ENCODE assay signal across 9 cellular contexts in the genomic region with DNA sequence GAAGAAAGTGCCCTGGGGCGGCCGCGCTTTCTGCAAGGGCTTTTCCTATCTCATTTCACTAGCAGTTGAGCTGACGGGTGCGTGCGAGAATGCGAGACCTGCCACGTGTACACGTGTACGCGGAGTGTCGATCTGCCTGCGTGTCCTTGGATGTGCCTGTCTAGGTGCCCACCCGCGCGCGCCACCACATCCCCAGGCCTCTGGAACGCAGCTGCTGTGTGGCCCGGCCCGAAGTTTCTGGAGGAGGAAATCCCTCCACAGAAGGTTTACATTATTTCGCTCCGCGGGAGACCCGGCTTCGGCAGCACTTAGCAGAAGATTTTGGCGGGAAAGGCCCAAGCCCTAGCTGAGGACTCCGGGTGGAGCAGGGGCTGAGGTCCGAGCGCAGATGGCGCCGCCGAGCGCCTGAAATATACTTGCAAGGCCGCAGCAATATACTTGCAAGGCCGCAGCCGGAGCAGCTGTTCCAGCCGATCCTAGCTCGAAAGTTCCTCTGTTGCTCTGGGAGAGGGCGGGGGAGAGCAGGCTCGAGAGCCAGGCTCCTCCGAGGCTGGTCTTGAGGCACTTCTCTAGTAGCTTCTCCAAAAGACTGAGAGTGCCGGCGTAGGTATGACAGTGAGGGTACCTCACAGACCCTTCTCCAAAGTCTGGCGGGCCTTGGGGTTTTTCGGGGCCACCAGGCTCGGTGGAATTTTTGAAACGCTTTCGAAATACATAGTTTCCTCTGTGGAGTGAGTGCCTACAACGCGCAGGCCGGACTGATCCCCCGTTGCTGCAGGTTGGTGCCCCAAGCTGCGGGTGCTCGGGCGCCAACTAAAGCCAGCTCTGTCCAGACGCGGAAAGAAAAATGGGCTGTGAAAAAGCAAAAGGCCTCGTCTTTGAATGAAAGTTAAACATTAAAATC. TPM values are rescaled to one million over a fixed set of nuclear protein-coding genes. Genes with fewer than 3 reads are reported as not detected.
DNase-seq lines count a peak whose midpoint lies in the region; ATAC-seq and TF ChIP-seq lines count a peak whose summit lies in the region.
"Had no signal": no experiment of that assay in that cellular context is flagged by ENCODE, and none has a peak within 500 bp of the region (broad histone marks: within the 10 kb centered on the region; RNA-seq: fewer than 3 reads in every experiment).

No MANE protein-coding gene starts in this region.

- no peak overlapping the region for H3K9ac ChIP-seq in colonic mucosa (ENCODE audit: low read depth in 2 of 2, low read length in 2 of 2)

- intact Hi-C loops in left cardiac atrium (cut with DNase I): no loop called here
- intact Hi-C loops in colonic mucosa (cut with DNase I): no loop called here
- intact Hi-C loops in mucosa of descending colon (cut with DNase I, micrococcal nuclease): no loop called here

- H3K4me1 ChIP-seq in cardiac muscle cell (ENCODE audit: low read depth): peaks cover 16% of the 10 kb centered on the region
- H3K4me1 ChIP-seq in colonic mucosa: peaks cover 9% of the 10 kb centered on the region
- H3K4me1 ChIP-seq in mucosa of descending colon (ENCODE audit: low read depth): peaks cover 18% of the 10 kb centered on the region
- no peaks in the 10 kb centered on the region for H3K4me1 ChIP-seq in effector memory CD4-positive, alpha-beta T cell (ENCODE audit: control insufficient read depth, insufficient read depth, low read length, poor library complexity, severe bottlenecking)

- peaks cover 100% of the 10 kb centered on the region for H3K27me3 ChIP-seq in cardiac muscle cell
- H3K27me3 ChIP-seq in colonic mucosa: peaks cover 79% of the 10 kb centered on the region
- H3K27me3 ChIP-seq in effector memory CD4-positive, alpha-beta T cell (replicated peaks; ENCODE audit: control insufficient read depth, insufficient read depth, low read length, poor library complexity, severe bottlenecking): peaks cover 41% of the 10 kb centered on the region

- H3K36me3 ChIP-seq in cardiac muscle cell (no peaks in the 10 kb centered on the region), colonic mucosa (no peaks in the 10 kb centered on the region), mucosa of descending colon (ENCODE audit: low read depth) (no peaks in the 10 kb centered on the region)
- H3K36me3 ChIP-seq in effector memory CD4-positive, alpha-beta T cell (ENCODE audit: control insufficient read depth, insufficient read depth, low read length): no peaks in the 10 kb centered on the region

- H3K27ac ChIP-seq in cardiac muscle cell: no peak overlapping the region
- H3K27ac ChIP-seq in colonic mucosa: no peak overlapping the region
- H3K27ac ChIP-seq in effector memory CD4-positive, alpha-beta T cell (ENCODE audit: insufficient read depth, low read length, poor library complexity, severe bottlenecking): no peak overlapping the region

- H3K4me3 ChIP-seq in cardiac muscle cell (no peak overlapping the region), colonic mucosa (peak overlapping the region; percentile 19), mucosa of descending colon (no peak overlapping the region)
- H3K4me3 ChIP-seq in effector memory CD4-positive, alpha-beta T cell (ENCODE audit: insufficient read depth, low read depth, low read length, poor library complexity, severe bottlenecking): no peak overlapping the region

- DNase-seq in cardiac muscle cell (ENCODE audit: low read depth in 1 of 2, low spot score in 1 of 2) (peak; percentile 34 to 66), left cardiac atrium (no peak), colonic mucosa (no peak), mucosa of descending colon (peak in 2 of 3 donors; percentile 31 to 37), ureter (ENCODE audit: low spot score) (peak; percentile 45)
- DNase-seq in effector memory CD4-positive, alpha-beta T cell: no peak
- DNase-seq: activated gamma-delta T cell had no signal

- no peak for TF ChIP-seq CTCF in cardiac muscle cell (IDR thresholded peaks at IDR 0.05; ENCODE audit: low read depth, low read length)
- no peak for TF ChIP-seq CTCF in colonic mucosa (IDR thresholded peaks at IDR 0.05)
- no peak for TF ChIP-seq CTCF in mucosa of descending colon (IDR thresholded peaks at IDR 0.05)

- ATAC-seq in left cardiac atrium (no peak), mucosa of descending colon (peak; percentile 51), HG02678 (IDR thresholded peaks at IDR 0.05; ENCODE audit: unreplicated experiment) (no peak), GM18861 (IDR thresholded peaks at IDR 0.05; ENCODE audit: unreplicated experiment) (no peak)

- H3K9me3 ChIP-seq in cardiac muscle cell (ENCODE audit: low read depth): no peaks in the 10 kb centered on the region
- no peaks in the 10 kb centered on the region for H3K9me3 ChIP-seq in colonic mucosa
- H3K9me3 ChIP-seq in mucosa of descending colon: no peaks in the 10 kb centered on the region
- no peaks in the 10 kb centered on the region for H3K9me3 ChIP-seq in effector memory CD4-positive, alpha-beta T cell (ENCODE audit: control insufficient read depth, low read length)

RNA-seq across cellular contexts. Expression of a gene that starts 3.8 kb away (rescaled TPM):
- total RNA-seq in cardiac muscle cell: not detected in 2 replicates
- polyA plus RNA-seq in cardiac muscle cell: not detected in 2 replicates
- total RNA-seq in left cardiac atrium: 1 to 10 TPM; 2.2 to 4.5 TPM
- total RNA-seq in colonic mucosa: under 1 TPM in 1 of 2 donors, not detected in 1; 0.11 TPM
- not detected for total RNA-seq in mucosa of descending colon
- total RNA-seq in ureter: not detected

Comparison
In these comparisons a context has a peak if more than half of its experiments do, and no peak if none do; other contexts are left out.
1. DNase-seq: peak in cardiac muscle cell (2 of 2), mucosa of descending colon (2 of 3) and ureter (single experiment); none in left cardiac atrium (single experiment), colonic mucosa (single experiment) and effector memory CD4-positive, alpha-beta T cell (0 of 3).